In genomic region chr12:69239286-69239921, GRCh38 we compare ENCODE assay signal across 1 cellular context.
A peak's percentile ranks its signal among the peaks of the same experiment; 100 is the strongest.
TF ChIP-seq lines count a peak whose summit lies in the region.

CPSF6 (plus strand) TSS chr12:69239569; CDS start chr12:69239647, 78 bp downstream.

TF ChIP-seq in HepG2, 621 proteins besides CTCF, POLR2A, EP300 and RAD21 (continued from another document and continues in another):
- TF ChIP-seq ZNF839 (CRISPR knock-in tag; IDR thresholded peaks at IDR 0.05; ENCODE audit: borderline replicate concordance) (peak; percentile 52; the same call in 1 of the 2 replicates), ZNF687 (CRISPR knock-in tag; IDR thresholded peaks at IDR 0.05) (peak; percentile 78), ETV6 (CRISPR knock-in tag; conservative IDR thresholded peaks at IDR 0.05) (0 out of 2 replicates have a peak, but pooled peaks have one; percentile 20), NFIB (CRISPR knock-in tag; IDR thresholded peaks at IDR 0.05; ENCODE audit: borderline replicate concordance) (no peak), ZNF773 (CRISPR knock-in tag; IDR thresholded peaks at IDR 0.05; ENCODE audit: borderline replicate concordance) (no peak; the same call in 1 of the 2 replicates), ZFYVE20 (CRISPR knock-in tag; IDR thresholded peaks at IDR 0.05; ENCODE audit: borderline replicate concordance, low read depth) (no peak), PHF20 (CRISPR knock-in tag; IDR thresholded peaks at IDR 0.05) (peak; percentile 47; the same call in 1 of the 2 replicates), ZNF430 (CRISPR knock-in tag; IDR thresholded peaks at IDR 0.05) (0 out of 2 replicates have a peak, but pooled peaks have one; percentile 54), ZNF597 (CRISPR knock-in tag; IDR thresholded peaks at IDR 0.05) (no peak), RBAK (CRISPR knock-in tag; IDR thresholded peaks at IDR 0.05) (no peak), SMAD1 (CRISPR knock-in tag; IDR thresholded peaks at IDR 0.05; ENCODE audit: borderline replicate concordance, low read depth) (no peak), ZNF615 (CRISPR knock-in tag; IDR thresholded peaks at IDR 0.05; ENCODE audit: borderline replicate concordance) (no peak), ZNF253 (CRISPR knock-in tag; IDR thresholded peaks at IDR 0.05; ENCODE audit: borderline replicate concordance) (no peak), FOXP4 (CRISPR knock-in tag; IDR thresholded peaks at IDR 0.05) (no peak; the same call in 1 of the 2 replicates), TSC22D2 (CRISPR knock-in tag; IDR thresholded peaks at IDR 0.05; ENCODE audit: borderline replicate concordance) (no peak), ZSCAN20 (CRISPR knock-in tag; IDR thresholded peaks at IDR 0.05; ENCODE audit: borderline replicate concordance) (no peak), ZSCAN9 (CRISPR knock-in tag; IDR thresholded peaks at IDR 0.05; ENCODE audit: borderline replicate concordance) (no peak), HDAC2 (CRISPR knock-in tag; IDR thresholded peaks at IDR 0.05) (no peak; the same call in 1 of the 2 replicates), SKIL (CRISPR knock-in tag; IDR thresholded peaks at IDR 0.05; ENCODE audit: borderline replicate concordance) (peak; percentile 45; the same call in 1 of the 2 replicates), TBX2 (CRISPR knock-in tag; IDR thresholded peaks at IDR 0.05; ENCODE audit: borderline replicate concordance) (no peak), ZNF337 (CRISPR knock-in tag; IDR thresholded peaks at IDR 0.05; ENCODE audit: borderline replicate concordance, low read depth) (no peak), KAT2B (IDR thresholded peaks at IDR 0.05; ENCODE audit: borderline replicate concordance, low read depth, low read length) (no peak), TFAP4 (IDR thresholded peaks at IDR 0.05; ENCODE audit: borderline replicate concordance, low read depth) (no peak), ZNF121 (CRISPR knock-in tag; IDR thresholded peaks at IDR 0.05) (peak; percentile 53; the same call in 1 of the 2 replicates), MATR3 (CRISPR knock-in tag; IDR thresholded peaks at IDR 0.05) (no peak), NFIC (IDR thresholded peaks at IDR 0.05; ENCODE audit: low read length) (no peak), BATF2 (CRISPR knock-in tag; IDR thresholded peaks at IDR 0.05) (0 out of 2 replicates have a peak, but pooled peaks have one; percentile 15), SOX13 (IDR thresholded peaks at IDR 0.05) (no peak), SOX13 (CRISPR knock-in tag; conservative IDR thresholded peaks at IDR 0.05 in 1 of 2, IDR thresholded peaks at IDR 0.05 in 1 of 2) (peak in 1 of 2 experiments; percentile 79; a peak in 2 of 4 replicates), TBL1XR1 (IDR thresholded peaks at IDR 0.05; ENCODE audit: borderline replicate concordance, low read length, partially characterized antibody) (no peak), HCFC1 (IDR thresholded peaks at IDR 0.05; ENCODE audit: low read depth, low read length) (no peak), CBX2 (IDR thresholded peaks at IDR 0.05; ENCODE audit: low read depth, low read length) (no peak), CBX2 (CRISPR knock-in tag; IDR thresholded peaks at IDR 0.05; ENCODE audit: low read depth) (no peak), NFE2 (CRISPR knock-in tag; IDR thresholded peaks at IDR 0.05) (no peak), ZNF333 (CRISPR knock-in tag; IDR thresholded peaks at IDR 0.05; ENCODE audit: borderline replicate concordance) (no peak), JUND (CRISPR knock-in tag; IDR thresholded peaks at IDR 0.05) (no peak), TEAD2 (CRISPR knock-in tag; IDR thresholded peaks at IDR 0.05) (no peak), ZNF451 (CRISPR knock-in tag; IDR thresholded peaks at IDR 0.05) (no peak), ZBTB8A (CRISPR knock-in tag; IDR thresholded peaks at IDR 0.05; ENCODE audit: borderline replicate concordance, low read depth) (no peak), ZNF260 (CRISPR knock-in tag; IDR thresholded peaks at IDR 0.05; ENCODE audit: borderline replicate concordance, low read depth) (no peak), ZC3H4 (CRISPR knock-in tag; IDR thresholded peaks at IDR 0.05; ENCODE audit: borderline replicate concordance) (no peak), RAD51 (IDR thresholded peaks at IDR 0.05; ENCODE audit: borderline replicate concordance) (no peak), ADNP (CRISPR knock-in tag; IDR thresholded peaks at IDR 0.05) (no peak), ZNF616 (CRISPR knock-in tag; IDR thresholded peaks at IDR 0.05; ENCODE audit: low read depth) (0 out of 2 replicates have a peak, but pooled peaks have one; percentile 56), MXD4 (CRISPR knock-in tag; IDR thresholded peaks at IDR 0.05) (peak; percentile 24; the same call in 1 of the 2 replicates), ATRX (CRISPR knock-in tag; IDR thresholded peaks at IDR 0.05; ENCODE audit: borderline replicate concordance) (no peak), NR2F2 (IDR thresholded peaks at IDR 0.05; ENCODE audit: borderline replicate concordance, low read depth) (peak; percentile 10; the same call in 1 of the 2 replicates), ZNF557 (CRISPR knock-in tag; IDR thresholded peaks at IDR 0.05) (no peak), TGIF2 (CRISPR knock-in tag; IDR thresholded peaks at IDR 0.05) (peak; percentile 58), TBP (CRISPR knock-in tag; IDR thresholded peaks at IDR 0.05) (no peak), ZNF20 (CRISPR knock-in tag; IDR thresholded peaks at IDR 0.05) (no peak), ZBTB43 (CRISPR knock-in tag; conservative IDR thresholded peaks at IDR 0.05) (no peak), ZNF772 (CRISPR knock-in tag; IDR thresholded peaks at IDR 0.05) (no peak), ZSCAN31 (CRISPR knock-in tag; IDR thresholded peaks at IDR 0.05; ENCODE audit: low read depth) (no peak), DPF2 (CRISPR knock-in tag; IDR thresholded peaks at IDR 0.05; ENCODE audit: borderline replicate concordance, low read depth) (no peak), KDM5A (IDR thresholded peaks at IDR 0.05; ENCODE audit: borderline replicate concordance, low read length) (no peak; the same call in 1 of the 2 replicates), NR0B2 (CRISPR knock-in tag; IDR thresholded peaks at IDR 0.05) (peak; percentile 36; the same call in 1 of the 2 replicates), ZNF264 (CRISPR knock-in tag; IDR thresholded peaks at IDR 0.05) (no peak)
